ENCODE assay signal across 8 cellular contexts in genomic region chr19:12665646-12666304, GRCh38. TPM values are rescaled to one million over a fixed set of nuclear protein-coding genes. Genes with fewer than 3 reads are reported as not detected.
DNase-seq lines count a peak whose midpoint lies in the region; ATAC-seq and TF ChIP-seq lines count a peak whose summit lies in the region.

No MANE protein-coding gene starts in this region.

- H3K36me3 ChIP-seq in adipocyte (ENCODE audit: control insufficient read depth, insufficient read depth, low read length, severe bottlenecking) (peaks cover 33% of the 10 kb centered on the region), liver (ENCODE audit: control insufficient read depth in 4 of 4, insufficient read depth in 3 of 4, low read depth in 1 of 4, low read length in 3 of 4) (peaks cover 0 to 19% (median 11%) of the 10 kb centered on the region in 4 donors)

- TF ChIP-seq CTCF in liver (IDR thresholded peaks at IDR 0.05; ENCODE audit: low read depth, low read length, missing input control) (no peak), type B pancreatic cell (conservative IDR thresholded peaks at IDR 0.05) (no peak)

- ATAC-seq in HG03342 (IDR thresholded peaks at IDR 0.05; ENCODE audit: unreplicated experiment) (no peak), GM18519 (IDR thresholded peaks at IDR 0.05; ENCODE audit: low FRiP score, unreplicated experiment) (no peak), GM21367 (IDR thresholded peaks at IDR 0.05; ENCODE audit: unreplicated experiment) (no peak)

- H3K27ac Mint-ChIP-seq in type B pancreatic cell = peak overlapping the region; percentile 79

- H3K27me3 ChIP-seq in adipocyte (replicated peaks; ENCODE audit: control insufficient read depth, insufficient read depth, low read length) (no peaks in the 10 kb centered on the region), liver (ENCODE audit: control insufficient read depth in 4 of 4, insufficient read depth in 4 of 4, low read length in 3 of 4) (no peaks in the 10 kb centered on the region)

- H3K9ac ChIP-seq in adipocyte (ENCODE audit: low read length) = peak overlapping the region; percentile 89
- H3K9ac ChIP-seq in liver (ENCODE audit: low read depth in 1 of 2, low read length in 2 of 2) = peak overlapping the region; percentile 20 to 51

- H3K9me3 ChIP-seq in adipocyte (ENCODE audit: control insufficient read depth, low read length) (no peaks in the 10 kb centered on the region), liver (ENCODE audit: control insufficient read depth in 4 of 4, low read length in 3 of 4) (no peaks in the 10 kb centered on the region)

- peak; percentile 45 for DNase-seq in stimulated activated CD4-positive, alpha-beta T cell treated with anti-CD3 and anti-CD28 coated beads, Interleukin-15, amount 100 ng/mL, for 24 hours
- DNase-seq in stimulated activated CD4-positive, alpha-beta T cell treated with anti-CD3 and anti-CD28 coated beads, Interleukin-12 subunit alpha, Interleukin-12 subunit beta, amount 100 ng/mL, for 4 hours = no peak
- DNase-seq in adipocyte (ENCODE audit: low read depth) (peak; percentile 31), type B pancreatic cell (ENCODE audit: extremely low spot score, unreplicated experiment) (no peak)

- H3K36me3 Mint-ChIP-seq in type B pancreatic cell = peaks cover 3% of the 10 kb centered on the region

- H3K4me1 Mint-ChIP-seq in type B pancreatic cell (ENCODE audit: unreplicated experiment) = peaks cover 13% of the 10 kb centered on the region

- TF ChIP-seq RAD21 in liver (IDR thresholded peaks at IDR 0.05) = no peak

- WGBS in liver = 56% methylated on average over 12 of the region's 12 CpGs

- H3K4me3 ChIP-seq in adipocyte (ENCODE audit: low read length) (peak overlapping the region; percentile 88), liver (ENCODE audit: low read depth in 1 of 3, low read length in 3 of 3) (peak overlapping the region; percentile 63 to 77 (median 65))

- no peaks in the 10 kb centered on the region for H3K27me3 Mint-ChIP-seq in type B pancreatic cell

- H3K4me1 ChIP-seq in adipocyte (ENCODE audit: control insufficient read depth, insufficient read depth, low read length) (peaks cover 35% of the 10 kb centered on the region), liver (ENCODE audit: control insufficient read depth in 4 of 4, insufficient read depth in 4 of 4, low read length in 3 of 4) (peaks cover 19 to 46% (median 39%) of the 10 kb centered on the region in 4 donors)

- H3K4me3 Mint-ChIP-seq in type B pancreatic cell = peak overlapping the region; percentile 99

- H3K27ac ChIP-seq in liver (ENCODE audit: low read depth in 1 of 2, low read length in 2 of 2) = peak overlapping the region in 1 of 2 donors; percentile 29

- H3K9me3 Mint-ChIP-seq in type B pancreatic cell = no peaks in the 10 kb centered on the region

TF ChIP-seq in liver, 16 proteins besides CTCF, POLR2A, EP300 and RAD21:
- TF ChIP-seq FOXA2 (IDR thresholded peaks at IDR 0.05) (no peak), HNF4G (IDR thresholded peaks at IDR 0.05) (no peak), RXRA (IDR thresholded peaks at IDR 0.05) (no peak), YY1 (IDR thresholded peaks at IDR 0.05) (no peak), EGR1 (IDR thresholded peaks at IDR 0.05; ENCODE audit: low read depth in 2 of 2) (no peak), HNF4A (conservative IDR thresholded peaks at IDR 0.05) (no peak), JUND (IDR thresholded peaks at IDR 0.05) (no peak), GABPA (IDR thresholded peaks at IDR 0.05 in 1 of 2, conservative IDR thresholded peaks at IDR 0.05 in 1 of 2) (no peak), FOXA1 (IDR thresholded peaks at IDR 0.05) (no peak), SP1 (IDR thresholded peaks at IDR 0.05) (no peak), MAX (IDR thresholded peaks at IDR 0.05) (no peak)
- TF ChIP-seq, protein P1, sequence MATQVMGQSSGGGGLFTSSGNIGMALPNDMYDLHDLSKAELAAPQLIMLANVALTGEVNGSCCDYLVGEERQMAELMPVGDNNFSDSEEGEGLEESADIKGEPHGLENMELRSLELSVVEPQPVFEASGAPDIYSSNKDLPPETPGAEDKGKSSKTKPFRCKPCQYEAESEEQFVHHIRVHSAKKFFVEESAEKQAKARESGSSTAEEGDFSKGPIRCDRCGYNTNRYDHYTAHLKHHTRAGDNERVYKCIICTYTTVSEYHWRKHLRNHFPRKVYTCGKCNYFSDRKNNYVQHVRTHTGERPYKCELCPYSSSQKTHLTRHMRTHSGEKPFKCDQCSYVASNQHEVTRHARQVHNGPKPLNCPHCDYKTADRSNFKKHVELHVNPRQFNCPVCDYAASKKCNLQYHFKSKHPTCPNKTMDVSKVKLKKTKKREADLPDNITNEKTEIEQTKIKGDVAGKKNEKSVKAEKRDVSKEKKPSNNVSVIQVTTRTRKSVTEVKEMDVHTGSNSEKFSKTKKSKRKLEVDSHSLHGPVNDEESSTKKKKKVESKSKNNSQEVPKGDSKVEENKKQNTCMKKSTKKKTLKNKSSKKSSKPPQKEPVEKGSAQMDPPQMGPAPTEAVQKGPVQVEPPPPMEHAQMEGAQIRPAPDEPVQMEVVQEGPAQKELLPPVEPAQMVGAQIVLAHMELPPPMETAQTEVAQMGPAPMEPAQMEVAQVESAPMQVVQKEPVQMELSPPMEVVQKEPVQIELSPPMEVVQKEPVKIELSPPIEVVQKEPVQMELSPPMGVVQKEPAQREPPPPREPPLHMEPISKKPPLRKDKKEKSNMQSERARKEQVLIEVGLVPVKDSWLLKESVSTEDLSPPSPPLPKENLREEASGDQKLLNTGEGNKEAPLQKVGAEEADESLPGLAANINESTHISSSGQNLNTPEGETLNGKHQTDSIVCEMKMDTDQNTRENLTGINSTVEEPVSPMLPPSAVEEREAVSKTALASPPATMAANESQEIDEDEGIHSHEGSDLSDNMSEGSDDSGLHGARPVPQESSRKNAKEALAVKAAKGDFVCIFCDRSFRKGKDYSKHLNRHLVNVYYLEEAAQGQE (IDR thresholded peaks at IDR 0.05) = no peak
- TF ChIP-seq, protein P2, sequence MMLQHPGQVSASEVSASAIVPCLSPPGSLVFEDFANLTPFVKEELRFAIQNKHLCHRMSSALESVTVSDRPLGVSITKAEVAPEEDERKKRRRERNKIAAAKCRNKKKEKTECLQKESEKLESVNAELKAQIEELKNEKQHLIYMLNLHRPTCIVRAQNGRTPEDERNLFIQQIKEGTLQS (IDR thresholded peaks at IDR 0.05) = no peak

RNA-seq across cellular contexts. Expression of gene MAN2B1, which starts 0.8 kb away (rescaled TPM):
- 10 to 100 TPM; 41.3 to 42.9 TPM for total RNA-seq in liver
- polyA plus RNA-seq in liver = 10 to 100 TPM; 23.5 to 28.9 TPM
- total RNA-seq in type B pancreatic cell (ENCODE audit: low replicate concordance) = 90.6 and 95.4 TPM in 2 replicates

RNA-seq across cellular contexts. Expression of gene WDR83, which starts 0.8 kb away (rescaled TPM):
- 1 to 10 TPM; 4.0 to 5.1 TPM for total RNA-seq in liver
- 1 to 10 TPM; 3.9 to 4.4 TPM for polyA plus RNA-seq in liver
- 9.8 and 14.6 TPM in 2 replicates for total RNA-seq in type B pancreatic cell (ENCODE audit: low replicate concordance)

RNA-seq across cellular contexts. Expression of gene DHPS, which starts 15.9 kb away (rescaled TPM):
- total RNA-seq in liver (10 to 100 TPM; 29.1 to 53.9 TPM), type B pancreatic cell (ENCODE audit: low replicate concordance) (71.2 and 79.4 TPM in 2 replicates)
- 10 to 100 TPM; 34.8 to 50.3 TPM for polyA plus RNA-seq in liver

RNA-seq across cellular contexts. Expression of gene GNG14, which starts 22.0 kb away (rescaled TPM):
- total RNA-seq in liver = not detected
- not detected for polyA plus RNA-seq in liver
- total RNA-seq in type B pancreatic cell (ENCODE audit: low replicate concordance) = 0.85 TPM in 1 of 2 replicates, not detected in the other

RNA-seq across cellular contexts. Expression of gene FBXW9, which starts 30.7 kb away (rescaled TPM):
- total RNA-seq in liver = 1 to 10 TPM; 2.3 to 2.5 TPM
- polyA plus RNA-seq in liver = 1 to 10 TPM; 3.4 to 4.0 TPM
- total RNA-seq in type B pancreatic cell (ENCODE audit: low replicate concordance) = 15.4 and 17.0 TPM in 2 replicates

Comparison
In these comparisons a context has a peak if more than half of its experiments do, and no peak if none do; other contexts are left out.
1. DNase-seq: peak in stimulated activated CD4-positive, alpha-beta T cell treated with anti-CD3 and anti-CD28 coated beads, Interleukin-15, amount 100 ng/mL, for 24 hours (single experiment) and adipocyte (single experiment); none in stimulated activated CD4-positive, alpha-beta T cell treated with anti-CD3 and anti-CD28 coated beads, Interleukin-12 subunit alpha, Interleukin-12 subunit beta, amount 100 ng/mL, for 4 hours (single experiment) and type B pancreatic cell (single experiment).